In the genomic region with DNA sequence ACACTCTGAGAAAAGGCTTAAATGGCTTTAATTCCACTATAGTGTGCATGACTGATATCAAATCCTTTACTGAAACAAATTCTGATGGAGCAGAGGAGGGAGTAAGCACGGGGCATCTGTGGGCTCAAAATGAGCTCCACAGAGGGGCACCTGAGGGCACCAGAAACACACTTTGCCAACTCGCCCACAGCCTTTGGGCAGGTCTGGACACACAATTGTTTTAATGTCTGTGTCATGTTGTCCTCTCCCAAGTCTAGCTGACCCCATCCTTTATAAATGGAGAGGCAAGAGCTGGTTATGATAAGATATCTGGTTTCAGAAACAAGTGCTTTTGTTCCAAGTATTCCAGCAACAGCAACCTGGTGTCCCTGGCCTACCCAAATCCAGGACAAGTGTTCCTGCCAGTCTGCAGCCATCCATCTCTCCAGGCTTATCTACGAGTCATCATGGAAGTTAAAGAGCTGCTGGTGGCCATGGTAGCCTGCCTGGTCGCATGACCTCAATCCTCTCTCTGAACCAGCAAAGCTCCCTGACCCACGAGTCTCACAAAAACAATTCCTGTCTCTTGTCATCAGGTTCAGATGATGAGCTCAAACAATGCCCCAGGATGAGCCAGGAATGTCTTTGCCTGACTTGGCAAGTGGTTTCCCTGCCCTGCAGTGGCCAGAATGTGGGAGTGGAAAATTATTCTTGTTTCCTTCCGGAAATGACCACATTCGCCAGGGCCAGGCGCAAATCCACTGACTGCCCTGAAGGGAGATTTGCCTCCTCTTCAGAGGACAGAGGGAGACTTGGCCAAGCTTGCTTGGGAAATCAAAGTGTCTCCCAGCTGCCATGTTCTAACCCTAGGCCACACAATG, we compare ENCODE assay signal across 16 cellular contexts.
DNase-seq lines count a peak whose midpoint lies in the region; ATAC-seq and TF ChIP-seq lines count a peak whose summit lies in the region.
"Had no signal": no experiment of that assay in that cellular context is flagged by ENCODE, and none has a peak within 500 bp of the region (broad histone marks: within the 10 kb centered on the region; RNA-seq: fewer than 3 reads in every experiment).

No MANE protein-coding gene starts in this region.

- H4K8ac ChIP-seq in mesenchymal stem cell (ENCODE audit: low read length) = peak overlapping the region; percentile 17

- H2BK5ac ChIP-seq in mesenchymal stem cell (ENCODE audit: low read depth, low read length, poor library complexity, severe bottlenecking) = peak overlapping the region; percentile 82

- DNase-seq in AG09319 (ENCODE audit: extremely low read depth, low read depth) (peak; percentile 12), MG63 (peak; percentile 84), dermis blood vessel endothelial cell (peak; percentile 66), mesenchymal stem cell (peak; percentile 60), NCI-H345 (lab: John Stamatoyannopoulos, UW) (no peak)
- no peak for DNase-seq in activated naive CD8-positive, alpha-beta T cell treated with anti-CD3 and anti-CD28 coated beads, Interleukin-2, amount 50 U/mL, for 24 hours
- DNase-seq: activated CD8-positive, alpha-beta T cell treated with anti-CD3 and anti-CD28 coated beads, Interleukin-2, amount 10 ng/mL, durations not matched to agents 7 days and 5 days; activated naive CD4-positive, alpha-beta T cell treated with anti-CD3 and anti-CD28 coated beads, Interleukin-2, amount 50 U/mL, for 16 hours; H9; hippocampal formation; KG1; upper lobe of left lung had no signal

- H3K4me1 ChIP-seq in mesenchymal stem cell (ENCODE audit: control insufficient read depth, insufficient read depth, low read depth, low read length) = peaks cover 23% of the 10 kb centered on the region
- H3K4me1 ChIP-seq: upper lobe of left lung had no signal

- no peak overlapping the region for H3K27ac Mint-ChIP-seq in activated naive CD8-positive, alpha-beta T cell treated with anti-CD3 and anti-CD28 coated beads, Interleukin-2, amount 50 U/mL, for 24 hours
- H3K27ac Mint-ChIP-seq: activated CD8-positive, alpha-beta T cell treated with anti-CD3 and anti-CD28 coated beads, Interleukin-2, amount 10 ng/mL, durations not matched to agents 7 days and 5 days; B cell; H9 had no signal

- no peaks in the 10 kb centered on the region for H3K27me3 Mint-ChIP-seq in activated naive CD8-positive, alpha-beta T cell treated with anti-CD3 and anti-CD28 coated beads, Interleukin-2, amount 50 U/mL, for 24 hours

- H3K27me3 ChIP-seq in MG63 (no peaks in the 10 kb centered on the region), mesenchymal stem cell (ENCODE audit: control insufficient read depth in 1 of 2, insufficient read depth in 1 of 2, low read length in 2 of 2) (no peaks in the 10 kb centered on the region)
- H3K27me3 ChIP-seq: upper lobe of left lung had no signal

- no peak overlapping the region for H3K23ac ChIP-seq in mesenchymal stem cell (ENCODE audit: low read length in 2 of 2)

- peak overlapping the region; percentile 86 for H2BK15ac ChIP-seq in mesenchymal stem cell (ENCODE audit: low read depth, poor library complexity, severe bottlenecking)

- no peaks in the 10 kb centered on the region for H3K9me3 Mint-ChIP-seq in activated naive CD8-positive, alpha-beta T cell treated with anti-CD3 and anti-CD28 coated beads, Interleukin-2, amount 50 U/mL, for 24 hours
- H3K9me3 Mint-ChIP-seq: H9 had no signal

- no peak for TF ChIP-seq CTCF in AG09319 (IDR thresholded peaks at IDR 0.05; ENCODE audit: low read depth, low read length)

- H3K18ac ChIP-seq in mesenchymal stem cell (ENCODE audit: low read depth in 1 of 2, low read length in 2 of 2) = peak overlapping the region; percentile 44 to 61

- H3K4me2 ChIP-seq in mesenchymal stem cell (ENCODE audit: low read length, poor library complexity, severe bottlenecking) = no peak overlapping the region

- no peak overlapping the region for H2BK120ac ChIP-seq in mesenchymal stem cell (ENCODE audit: low read depth, low read length)

- H3K4me3 ChIP-seq in MG63 (no peak overlapping the region), mesenchymal stem cell (ENCODE audit: insufficient read depth in 1 of 2, low read depth in 1 of 2, low read length in 2 of 2) (no peak overlapping the region)
- H3K4me3 ChIP-seq: skin epidermis, upper lobe of left lung had no signal

- H3K14ac ChIP-seq in mesenchymal stem cell (ENCODE audit: low read length in 2 of 2) = no peak overlapping the region

- H3K9me3 ChIP-seq in MG63 (no peaks in the 10 kb centered on the region), mesenchymal stem cell (ENCODE audit: control insufficient read depth, low read length) (no peaks in the 10 kb centered on the region)
- H3K9me3 ChIP-seq: upper lobe of left lung had no signal

- H3K4ac ChIP-seq in mesenchymal stem cell (ENCODE audit: low read depth in 1 of 2, low read length in 2 of 2) = peak overlapping the region in 1 of 2 experiments; percentile 13

- H3K9ac ChIP-seq in mesenchymal stem cell (ENCODE audit: low read length) = no peak overlapping the region

- H3K36me3 Mint-ChIP-seq in activated naive CD8-positive, alpha-beta T cell treated with anti-CD3 and anti-CD28 coated beads, Interleukin-2, amount 50 U/mL, for 24 hours (ENCODE audit: low read depth) = no peaks in the 10 kb centered on the region

- H3K79me1 ChIP-seq in mesenchymal stem cell (replicated peaks; ENCODE audit: low read length, poor library complexity, severe bottlenecking) = peaks cover 3% of the 10 kb centered on the region

- H4K91ac ChIP-seq in mesenchymal stem cell (ENCODE audit: low read length) = peak overlapping the region; percentile 35

- peak overlapping the region; percentile 27 for H3K27ac ChIP-seq in mesenchymal stem cell (ENCODE audit: low read length, poor library complexity, severe bottlenecking)
- H3K27ac ChIP-seq: skin epidermis, upper lobe of left lung had no signal

- H3K4me3 Mint-ChIP-seq in activated naive CD8-positive, alpha-beta T cell treated with anti-CD3 and anti-CD28 coated beads, Interleukin-2, amount 50 U/mL, for 24 hours = no peak overlapping the region
- H3K4me3 Mint-ChIP-seq: activated CD8-positive, alpha-beta T cell treated with anti-CD3 and anti-CD28 coated beads, Interleukin-2, amount 10 ng/mL, durations not matched to agents 7 days and 5 days; B cell; H9 had no signal

- peak overlapping the region; percentile 96 for H2AK5ac ChIP-seq in mesenchymal stem cell (ENCODE audit: low read length, severe bottlenecking)

- no peak for ATAC-seq in GM21737 (IDR thresholded peaks at IDR 0.05; ENCODE audit: unreplicated experiment)
- no peak for ATAC-seq in activated naive CD8-positive, alpha-beta T cell treated with anti-CD3 and anti-CD28 coated beads, Interleukin-2, amount 50 U/mL, for 24 hours
- ATAC-seq in HG02840 (IDR thresholded peaks at IDR 0.05; ENCODE audit: low FRiP score, unreplicated experiment) = no peak
- ATAC-seq: activated CD8-positive, alpha-beta T cell treated with anti-CD3 and anti-CD28 coated beads, Interleukin-2, amount 10 ng/mL, durations not matched to agents 7 days and 5 days had no signal

- 61% methylated on average over 8 of the region's 8 CpGs for WGBS in mesenchymal stem cell

- H2BK12ac ChIP-seq in mesenchymal stem cell (ENCODE audit: low read length in 2 of 2) = peak overlapping the region in 1 of 2 experiments; percentile 21

- no peak overlapping the region for H2AFZ ChIP-seq in mesenchymal stem cell (ENCODE audit: low read depth, low read length)

- H3K4me1 Mint-ChIP-seq in activated naive CD8-positive, alpha-beta T cell treated with anti-CD3 and anti-CD28 coated beads, Interleukin-2, amount 50 U/mL, for 24 hours = no peaks in the 10 kb centered on the region
- H3K4me1 Mint-ChIP-seq: B cell had no signal

- H3K36me3 ChIP-seq in MG63 = no peaks in the 10 kb centered on the region
- H3K36me3 ChIP-seq in mesenchymal stem cell (ENCODE audit: control insufficient read depth in 1 of 2, insufficient read depth in 2 of 2, low read depth in 1 of 2, low read length in 2 of 2) = no peaks in the 10 kb centered on the region
- H3K36me3 ChIP-seq: upper lobe of left lung had no signal

Comparison
In these comparisons a context has a peak if more than half of its experiments do, and no peak if none do; other contexts are left out.
1. DNase-seq: peak in AG09319 (single experiment), MG63 (single experiment), dermis blood vessel endothelial cell (single experiment) and mesenchymal stem cell (single experiment); none in activated naive CD8-positive, alpha-beta T cell treated with anti-CD3 and anti-CD28 coated beads, Interleukin-2, amount 50 U/mL, for 24 hours (single experiment) and NCI-H345 (single experiment).